In the genomic region with DNA sequence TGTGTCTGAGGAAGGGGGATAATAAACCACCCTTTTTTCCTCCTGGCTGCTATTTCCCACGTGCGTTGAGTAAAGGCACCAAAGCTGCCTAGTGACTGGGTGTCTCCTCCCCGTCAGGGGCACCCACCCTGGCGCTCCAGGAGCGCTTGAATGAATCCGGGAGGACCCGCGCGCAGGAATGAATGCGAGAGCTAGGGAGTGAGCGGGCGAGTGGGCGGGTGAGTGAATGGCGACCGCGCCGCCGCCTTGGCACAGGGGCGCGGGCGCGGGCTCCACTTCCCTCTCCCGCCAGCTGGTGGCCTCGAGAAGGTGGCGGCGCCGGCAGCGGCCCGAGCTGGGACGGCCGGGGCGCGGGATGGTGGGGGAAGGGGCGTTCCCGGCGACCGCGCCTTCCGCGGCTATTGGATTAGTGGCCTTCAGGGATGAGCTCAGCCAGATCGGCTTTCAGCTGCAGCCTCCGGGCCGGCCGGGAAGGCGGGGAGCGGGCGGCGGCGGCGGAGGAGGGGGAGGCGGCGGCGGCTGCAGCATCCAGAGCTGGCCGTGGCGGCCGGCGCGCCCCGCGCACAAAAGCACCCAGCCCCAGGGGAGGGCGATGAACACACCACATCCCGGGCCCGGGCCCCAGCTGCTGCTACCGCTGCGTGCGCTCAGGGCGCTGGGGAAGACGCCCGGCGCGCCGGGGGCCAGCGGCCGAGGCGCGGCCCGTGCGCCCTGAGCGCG, we compare ENCODE assay signal across 8 cellular contexts. TPM values are rescaled to one million over a fixed set of nuclear protein-coding genes. Genes with fewer than 3 reads are reported as not detected.
DNase-seq lines count a peak whose midpoint lies in the region; ATAC-seq lines count a peak whose summit lies in the region.

A gene (plus strand): TSS at position 435 of the 720 bp plus-strand sequence. CDS start 14,758 bp downstream, outside the sequence.

- H3K9me3 Mint-ChIP-seq in immature natural killer cell: no peaks in the 10 kb centered on the region
- no peaks in the 10 kb centered on the region for H3K9me3 Mint-ChIP-seq in stimulated activated memory B cell treated with anti-CD40 and anti-IgM and Interleukin-4, amounts not matched to agents 10 μg/mL and 1 μg/mL and 100 μg/mL, for 72 hours

- no peak within 1 kb of the TSS for H3K27ac Mint-ChIP-seq in immature natural killer cell
- no peak within 1 kb of the TSS for H3K27ac Mint-ChIP-seq in stimulated activated memory B cell treated with anti-CD40 and anti-IgM and Interleukin-4, amounts not matched to agents 10 μg/mL and 1 μg/mL and 100 μg/mL, for 72 hours

- H3K4me1 Mint-ChIP-seq in immature natural killer cell: peaks cover 13 to 22% of the 10 kb centered on the region in 2 donors
- H3K4me1 Mint-ChIP-seq in stimulated activated memory B cell treated with anti-CD40 and anti-IgM and Interleukin-4, amounts not matched to agents 10 μg/mL and 1 μg/mL and 100 μg/mL, for 72 hours: peaks cover 18% of the 10 kb centered on the region

- ATAC-seq in GM18867 (IDR thresholded peaks at IDR 0.05; ENCODE audit: unreplicated experiment): peak; percentile 52
- ATAC-seq in stimulated activated memory B cell treated with anti-CD40 and anti-IgM and Interleukin-4, amounts not matched to agents 10 μg/mL and 1 μg/mL and 100 μg/mL, for 72 hours: no peak
- no peak for ATAC-seq in GM21367 (IDR thresholded peaks at IDR 0.05; ENCODE audit: unreplicated experiment)
- ATAC-seq in GM21390 (IDR thresholded peaks at IDR 0.05; ENCODE audit: unreplicated experiment): no peak

- H3K36me3 Mint-ChIP-seq in immature natural killer cell: peaks cover 0 to 4% (median 0%) of the 10 kb centered on the region in 3 donors
- no peaks in the 10 kb centered on the region for H3K36me3 Mint-ChIP-seq in stimulated activated memory B cell treated with anti-CD40 and anti-IgM and Interleukin-4, amounts not matched to agents 10 μg/mL and 1 μg/mL and 100 μg/mL, for 72 hours

- H3K4me3 ChIP-seq in ACC112 (ENCODE audit: low read depth, low read length): peak within 1 kb of the TSS; percentile 58

- H3K36me3 ChIP-seq in ACC112 (ENCODE audit: insufficient read depth, low read length): no peaks in the 10 kb centered on the region

- H3K27me3 Mint-ChIP-seq in immature natural killer cell (ENCODE audit: low read depth in 3 of 3): peaks cover 13 to 29% (median 20%) of the 10 kb centered on the region in 3 donors
- peaks cover 85% of the 10 kb centered on the region for H3K27me3 Mint-ChIP-seq in stimulated activated memory B cell treated with anti-CD40 and anti-IgM and Interleukin-4, amounts not matched to agents 10 μg/mL and 1 μg/mL and 100 μg/mL, for 72 hours

- no peak within 1 kb of the TSS for H3K27ac ChIP-seq in ACC112 (ENCODE audit: low read depth, low read length)

- DNase-seq in NCI-H524 treated with DMSO at 0.1 percent for 48 hours (lab: John Stamatoyannopoulos, UW) (peak; percentile 61), astrocyte of the hippocampus (ENCODE audit: low read depth, low spot score) (peak; percentile 82), immature natural killer cell (no peak)

- H3K4me1 ChIP-seq in ACC112 (ENCODE audit: control insufficient read depth, insufficient read depth, low read length, unreplicated experiment): no peaks in the 10 kb centered on the region

- peaks cover 97% of the 10 kb centered on the region for H3K27me3 ChIP-seq in ACC112 (ENCODE audit: insufficient read depth, low read length)

- H2AFZ ChIP-seq in ACC112 (ENCODE audit: low read length, unreplicated experiment): no peak within 1 kb of the TSS

- H3K79me2 ChIP-seq in ACC112 (ENCODE audit: control insufficient read depth, insufficient read depth, low read length, unreplicated experiment): no peaks in the 10 kb centered on the region

- H3K4me3 Mint-ChIP-seq in immature natural killer cell: peak within 1 kb of the TSS; percentile 34 to 77 (median 59)
- H3K4me3 Mint-ChIP-seq in stimulated activated memory B cell treated with anti-CD40 and anti-IgM and Interleukin-4, amounts not matched to agents 10 μg/mL and 1 μg/mL and 100 μg/mL, for 72 hours: peak within 1 kb of the TSS; percentile 56

RNA-seq across cellular contexts. Expression of the gene that starts here (rescaled TPM):
- not detected for polyA plus RNA-seq in immature natural killer cell

Comparison
In these comparisons a context has a peak if more than half of its experiments do, and no peak if none do; other contexts are left out.
1. DNase-seq: peak in NCI-H524 treated with DMSO at 0.1 percent for 48 hours (single experiment) and astrocyte of the hippocampus (single experiment); none in immature natural killer cell (0 of 3).